ENCODE assay signal across 16 cellular contexts in genomic region chr15:96150277-96150676, GRCh38.
A peak's percentile ranks its signal among the peaks of the same experiment; 100 is the strongest.
DNase-seq lines count a peak whose midpoint lies in the region; ATAC-seq and TF ChIP-seq lines count a peak whose summit lies in the region.
"Had no signal": no experiment of that assay in that cellular context is flagged by ENCODE, and none has a peak within 500 bp of the region (broad histone marks: within the 10 kb centered on the region; RNA-seq: fewer than 3 reads in every experiment).

No MANE protein-coding gene starts in this region.

- no peaks in the 10 kb centered on the region for H3K79me2 ChIP-seq in trophoblast cell (ENCODE audit: control insufficient read depth, insufficient read depth, low read length, poor library complexity)

- no peak overlapping the region for H3K23ac ChIP-seq in trophoblast cell (ENCODE audit: low read length)

- TF ChIP-seq CTCF in endodermal cell (conservative IDR thresholded peaks at IDR 0.05), result no peak

- no peak overlapping the region for H3K4ac ChIP-seq in trophoblast cell (ENCODE audit: low read depth, low read length)

- no peak overlapping the region for H2BK5ac ChIP-seq in trophoblast cell (ENCODE audit: low read depth, low read length, poor library complexity)

- H3K27me3 ChIP-seq in endodermal cell (ENCODE audit: control insufficient read depth, insufficient read depth, low read length, poor library complexity, severe bottlenecking), result no peaks in the 10 kb centered on the region
- no peaks in the 10 kb centered on the region for H3K27me3 ChIP-seq in trophoblast cell (ENCODE audit: insufficient read depth, low read length)
- H3K27me3 ChIP-seq: BLaER1 had no signal

- no peaks in the 10 kb centered on the region for H3K27me3 Mint-ChIP-seq in endodermal cell (ENCODE audit: insufficient read depth)

- H4K8ac ChIP-seq in trophoblast cell (ENCODE audit: low read depth, low read length), result no peak overlapping the region

- H3K27ac Mint-ChIP-seq in endodermal cell, result peak overlapping the region; percentile 71
- H3K27ac Mint-ChIP-seq: CD8-positive, alpha-beta memory T cell; HFFc6 had no signal

- H2BK120ac ChIP-seq in trophoblast cell (ENCODE audit: insufficient read depth, low read length, poor library complexity), result peak overlapping the region; percentile 20

- H3K4me1 ChIP-seq in endodermal cell (ENCODE audit: control insufficient read depth, insufficient read depth, low read length), result no peaks in the 10 kb centered on the region
- peaks cover 0 to 2% of the 10 kb centered on the region in 2 experiments for H3K4me1 ChIP-seq in trophoblast cell (ENCODE audit: control insufficient read depth in 1 of 2, insufficient read depth in 2 of 2, low read length in 2 of 2)
- H3K4me1 ChIP-seq: BLaER1 had no signal

- peaks cover 4% of the 10 kb centered on the region for H3K9me3 Mint-ChIP-seq in endodermal cell

- peak; percentile 12 for DNase-seq in M059J (ENCODE audit: low read depth)
- no peak for DNase-seq in endodermal cell
- DNase-seq in left kidney (ENCODE audit: low read depth, low spot score), result peak; percentile 25
- peak in 1 of 2 donors; percentile 16 for DNase-seq in trophoblast cell
- no peak for DNase-seq in cardiac septum (ENCODE audit: low spot score)
- no peak for DNase-seq in stimulated activated naive CD8-positive, alpha-beta T cell treated with anti-CD3 and anti-CD28 coated beads, Interleukin-15, Interleukin-2, amounts not matched to agents 100 U/mL and 50 U/mL, for 24 hours
- no peak for DNase-seq in NCI-H345 treated with DMSO at 0.1 percent for 48 hours (lab: John Stamatoyannopoulos, UW; ENCODE audit: unreplicated experiment)
- DNase-seq: 8988T; AML-193; CD8-positive, alpha-beta memory T cell; DMS53; GF-D8; HCEC 1CT; HFFc6 had no signal

- H3K4me3 Mint-ChIP-seq in endodermal cell, result no peak overlapping the region
- H3K4me3 Mint-ChIP-seq: CD8-positive, alpha-beta memory T cell; HFFc6 had no signal

- H3K36me3 Mint-ChIP-seq in endodermal cell (ENCODE audit: low read depth), result no peaks in the 10 kb centered on the region
- H3K36me3 Mint-ChIP-seq: CD8-positive, alpha-beta memory T cell had no signal

- H2AFZ ChIP-seq in trophoblast cell (ENCODE audit: insufficient read depth, low read length, poor library complexity), result no peak overlapping the region

- no peak overlapping the region for H4K91ac ChIP-seq in trophoblast cell (ENCODE audit: low read depth, low read length)

- peaks cover 31% of the 10 kb centered on the region for H3K4me1 Mint-ChIP-seq in endodermal cell
- H3K4me1 Mint-ChIP-seq: CD8-positive, alpha-beta memory T cell had no signal

- no peak overlapping the region for H3K4me2 ChIP-seq in trophoblast cell (ENCODE audit: low read length)
- H3K4me2 ChIP-seq: BLaER1 had no signal

- no peak overlapping the region for H2AK5ac ChIP-seq in trophoblast cell (ENCODE audit: low read length)

- no peak overlapping the region for H2BK12ac ChIP-seq in trophoblast cell (ENCODE audit: low read length)

- no peak overlapping the region for H3K14ac ChIP-seq in trophoblast cell (ENCODE audit: low read length)

- no peak for ATAC-seq in HG02870 (IDR thresholded peaks at IDR 0.05; ENCODE audit: unreplicated experiment)
- ATAC-seq in stimulated activated naive CD8-positive, alpha-beta T cell treated with anti-CD3 and anti-CD28 coated beads, Interleukin-15, Interleukin-2, amounts not matched to agents 100 U/mL and 50 U/mL, for 24 hours, result no peak

- intact Hi-C loops in cardiac septum (cut with DNase I), result no loop called here

- no peak overlapping the region for H3K4me3 ChIP-seq in endodermal cell (ENCODE audit: low read length)
- no peak overlapping the region for H3K4me3 ChIP-seq in trophoblast cell (ENCODE audit: low read depth, low read length)
- H3K4me3 ChIP-seq: BLaER1 had no signal

- H3K36me3 ChIP-seq in endodermal cell (ENCODE audit: control insufficient read depth, insufficient read depth, low read length) (no peaks in the 10 kb centered on the region), trophoblast cell (ENCODE audit: control insufficient read depth in 1 of 2, insufficient read depth in 2 of 2, low read length in 2 of 2) (no peaks in the 10 kb centered on the region)
- H3K36me3 ChIP-seq: BLaER1 had no signal

- no peak overlapping the region for H3K27ac ChIP-seq in endodermal cell (ENCODE audit: low read depth, low read length)
- no peak overlapping the region for H3K27ac ChIP-seq in trophoblast cell (ENCODE audit: low read depth, low read length)
- H3K27ac ChIP-seq: BLaER1 had no signal

- H3K9ac ChIP-seq in endodermal cell (ENCODE audit: extremely low read depth, low read length, poor library complexity, severe bottlenecking), result no peak overlapping the region
- H3K9ac ChIP-seq in trophoblast cell (ENCODE audit: low read length), result no peak overlapping the region
- H3K9ac ChIP-seq: BLaER1 had no signal

- H3K79me1 ChIP-seq in trophoblast cell (ENCODE audit: low read length), result no peaks in the 10 kb centered on the region

- no peak overlapping the region for H4K12ac ChIP-seq in trophoblast cell (ENCODE audit: low read depth, low read length)

- H3K9me3 ChIP-seq in endodermal cell (ENCODE audit: control insufficient read depth, low read length), result peaks cover 2% of the 10 kb centered on the region
- H3K9me3 ChIP-seq in trophoblast cell (ENCODE audit: insufficient read depth, low read depth, low read length), result no peaks in the 10 kb centered on the region
- H3K9me3 ChIP-seq: BLaER1 had no signal

- no peak overlapping the region for H3K18ac ChIP-seq in trophoblast cell (ENCODE audit: low read length)

- WGBS in endodermal cell (ENCODE audit: insufficient coverage in 1 of 2, insufficient read length in 1 of 2), 2 experiments, result 97 to 100% methylated on average over 1 to 5 of the region's 5 CpGs
- WGBS in trophoblast cell (ENCODE audit: extremely low coverage, insufficient coverage, insufficient read length), result no CpG with 5 or more reads among the region's 5 CpGs

Comparison
In these comparisons a context has a peak if more than half of its experiments do, and no peak if none do; other contexts are left out.
1. DNase-seq: peak in M059J (single experiment) and left kidney (single experiment); none in endodermal cell (single experiment), cardiac septum (single experiment), stimulated activated naive CD8-positive, alpha-beta T cell treated with anti-CD3 and anti-CD28 coated beads, Interleukin-15, Interleukin-2, amounts not matched to agents 100 U/mL and 50 U/mL, for 24 hours (single experiment) and NCI-H345 treated with DMSO at 0.1 percent for 48 hours (single experiment).